In genomic region chr1:143905214-143906179, GRCh38 we compare ENCODE assay signal across 7 cellular contexts.
A peak's percentile ranks its signal among the peaks of the same experiment; 100 is the strongest.
DNase-seq lines count a peak whose midpoint lies in the region; ATAC-seq and TF ChIP-seq lines count a peak whose summit lies in the region.
"Not testable (repeated sequence)": the region's sequence is repeated elsewhere in the genome, so short reads cannot be mapped to it uniquely, and the experiment has no call there.

No MANE protein-coding gene starts in this region.

- peak; percentile 76 for ATAC-seq in SK-N-SH treated with all-trans-retinoic acid at 6 μM for 48 hours
- ATAC-seq in mucosa of descending colon, result peak; percentile 43

- H3K27ac ChIP-seq in dorsolateral prefrontal cortex (peak overlapping the region in 26 of 59 donors; percentile 12 to 82 (median 54)), left ventricle myocardium inferior (replicated peaks) (peak overlapping the region; percentile 46)

- DNase-seq in GM04504 (ENCODE audit: low read depth) (peak; percentile 1), dorsolateral prefrontal cortex (peak in 9 of 10 donors; percentile 2 to 58 (median 45)), left ventricle myocardium inferior (peak; percentile 17), mucosa of descending colon (peak; percentile 22 to 59 (median 34))
- DNase-seq in activated effector memory CD4-positive, alpha-beta T cell treated with Interleukin-2 at 50 U/mL for 16 hours, result peak; percentile 1
- peak; percentile 40 for DNase-seq in stimulated activated CD4-positive, alpha-beta T cell treated with anti-CD3 and anti-CD28 coated beads, Interleukin-15, amount 100 ng/mL, for 24 hours

- H3K36me3 ChIP-seq in left ventricle myocardium inferior; mucosa of descending colon (ENCODE audit: low read depth): not testable (repeated sequence)

- peak in 7 of 56 donors; percentile 8 to 25 (median 13) for TF ChIP-seq CTCF in dorsolateral prefrontal cortex (IDR thresholded peaks at IDR 0.05 in 54 of 56, conservative IDR thresholded peaks at IDR 0.05 in 2 of 56; ENCODE audit: low read depth in 1 of 56, partially characterized antibody in 56 of 56)
- peak; percentile 12 for TF ChIP-seq CTCF in left ventricle myocardium inferior (IDR thresholded peaks at IDR 0.05; ENCODE audit: borderline replicate concordance)
- not testable (repeated sequence) for TF ChIP-seq CTCF in mucosa of descending colon (IDR thresholded peaks at IDR 0.05)

- H3K4me3 ChIP-seq in dorsolateral prefrontal cortex (peak overlapping the region in 58 of 59 donors; percentile 30 to 82 (median 58)), left ventricle myocardium inferior (peak overlapping the region; percentile 70)
- not testable (repeated sequence) for H3K4me3 ChIP-seq in mucosa of descending colon

- not testable (repeated sequence) for H3K27me3 ChIP-seq in dorsolateral prefrontal cortex; left ventricle myocardium inferior (ENCODE audit: low read depth)

- H3K4me1 ChIP-seq in left ventricle myocardium inferior; mucosa of descending colon (ENCODE audit: low read depth): not testable (repeated sequence)

- intact Hi-C loops in dorsolateral prefrontal cortex (cut with DNase I); left ventricle myocardium inferior (cut with micrococcal nuclease); mucosa of descending colon (cut with DNase I, micrococcal nuclease): not testable (repeated sequence)

- not testable (repeated sequence) for H3K9me3 ChIP-seq in left ventricle myocardium inferior (replicated peaks); mucosa of descending colon

TF ChIP-seq in SK-N-SH treated with all-trans-retinoic acid at 6 μM for 48 hours, 23 proteins besides CTCF, POLR2A, EP300 and RAD21:
- TF ChIP-seq ZFP3 (CRISPR knock-in tag; IDR thresholded peaks at IDR 0.05), result peak; percentile 67; the same call in 1 of the 2 replicates
